8 cellular contexts compared by ENCODE assay signal in genomic region chr3:190321789-190322603, GRCh38. TPM values are rescaled to one million over a fixed set of nuclear protein-coding genes. Genes with fewer than 3 reads are reported as not detected.
A peak's percentile ranks its signal among the peaks of the same experiment; 100 is the strongest.
DNase-seq lines count a peak whose midpoint lies in the region; ATAC-seq and TF ChIP-seq lines count a peak whose summit lies in the region.

A gene with protein sequence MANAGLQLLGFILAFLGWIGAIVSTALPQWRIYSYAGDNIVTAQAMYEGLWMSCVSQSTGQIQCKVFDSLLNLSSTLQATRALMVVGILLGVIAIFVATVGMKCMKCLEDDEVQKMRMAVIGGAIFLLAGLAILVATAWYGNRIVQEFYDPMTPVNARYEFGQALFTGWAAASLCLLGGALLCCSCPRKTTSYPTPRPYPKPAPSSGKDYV (minus strand): TSS chr3:190322446. CDS start chr3:190322206, 240 bp downstream.

- H3K4me1 ChIP-seq in OCI-LY7 (ENCODE audit: insufficient read depth, low read length, poor library complexity, severe bottlenecking), result no peaks in the 10 kb centered on the region
- peaks cover 0 to 70% (median 12%) of the 10 kb centered on the region in 3 donors for H3K4me1 ChIP-seq in esophagus squamous epithelium
- H3K4me1 ChIP-seq in muscle layer of colon (ENCODE audit: insufficient read depth, low read length), result peaks cover 11% of the 10 kb centered on the region

- H3K36me3 Mint-ChIP-seq in CD14-positive monocyte, result no peaks in the 10 kb centered on the region

- peaks cover 29 to 48% (median 39%) of the 10 kb centered on the region in 3 donors for H3K27me3 Mint-ChIP-seq in CD14-positive monocyte (ENCODE audit: low read depth in 3 of 3)

- H3K27ac ChIP-seq in OCI-LY7 (ENCODE audit: low read depth, low read length, poor library complexity, severe bottlenecking), result no peak within 1 kb of the TSS
- H3K27ac ChIP-seq in esophagus squamous epithelium, result peak within 1 kb of the TSS; percentile 64 to 90 (median 81)
- no peak within 1 kb of the TSS for H3K27ac ChIP-seq in muscle layer of colon (ENCODE audit: low read depth, low read length)

- no peaks in the 10 kb centered on the region for H3K9me3 Mint-ChIP-seq in CD14-positive monocyte

- peaks cover 18% of the 10 kb centered on the region for H3K4me1 Mint-ChIP-seq in CD14-positive monocyte

- DNase-seq in CD14-positive monocyte (ENCODE audit: low spot score) (peak; percentile 60), OCI-LY7 (ENCODE audit: low spot score) (no peak), activated T-helper 1 cell treated with Interleukin-2 at 50 U/mL for 16 hours (ENCODE audit: low read depth) (peak; percentile 54), esophagus squamous epithelium (lab: John Stamatoyannopoulos, UW) (peak; percentile 2)
- DNase-seq in stimulated activated CD8-positive, alpha-beta memory T cell treated with anti-CD3 and anti-CD28 coated beads, Interleukin-4, amount 100 ng/mL, for 4 hours (ENCODE audit: low read depth in 2 of 2, low spot score in 1 of 2), result peak; percentile 28 to 55

- H3K36me3 ChIP-seq in OCI-LY7 (ENCODE audit: insufficient read depth, low read length) (no peaks in the 10 kb centered on the region), esophagus squamous epithelium (no peaks in the 10 kb centered on the region), muscle layer of colon (ENCODE audit: insufficient read depth, low read length) (no peaks in the 10 kb centered on the region)

- H3K27me3 ChIP-seq in esophagus squamous epithelium, result peaks cover 0 to 3% (median 0%) of the 10 kb centered on the region in 4 donors
- H3K27me3 ChIP-seq in muscle layer of colon (ENCODE audit: control insufficient read depth in 1 of 2, insufficient read depth in 2 of 2, low read length in 2 of 2), result peaks cover 0 to 4% of the 10 kb centered on the region in 2 donors

- H3K4me2 ChIP-seq in OCI-LY7 (ENCODE audit: low read length), result peak within 1 kb of the TSS; percentile 5; the same call in 1 of the 2 replicates

- no peaks in the 10 kb centered on the region for H3K79me2 ChIP-seq in OCI-LY7 (ENCODE audit: insufficient read depth, low read depth, low read length)

- peak within 1 kb of the TSS in 2 of 7 donors; percentile 9 to 43 for H3K27ac Mint-ChIP-seq in CD14-positive monocyte

- no TSS peak for BruUV-seq in OCI-LY7 (replicated peaks; lab: Mats Ljungman, UMichigan)

- TF ChIP-seq CTCF in CD14-positive monocyte (IDR thresholded peaks at IDR 0.05) (peak; percentile 98), OCI-LY7 (conservative IDR thresholded peaks at IDR 0.05; ENCODE audit: low read length) (peak; percentile 51), esophagus squamous epithelium (IDR thresholded peaks at IDR 0.05) (peak; percentile 79 to 97 (median 94))

- POLR2A ChIA-PET in OCI-LY7 (lab: Charles Lee), result no interaction called here

- no peaks in the 10 kb centered on the region for H3K9me2 ChIP-seq in OCI-LY7 (ENCODE audit: insufficient read depth, low read length)

- peak in 2 of 4 donors; percentile 40 to 72 for TF ChIP-seq POLR2A in esophagus squamous epithelium (IDR thresholded peaks at IDR 0.05)

- no peaks in the 10 kb centered on the region for H4K20me1 ChIP-seq in OCI-LY7 (ENCODE audit: insufficient read depth, low read length)

- no peaks in the 10 kb centered on the region for H3K9me3 ChIP-seq in OCI-LY7 (ENCODE audit: low read length)
- H3K9me3 ChIP-seq in esophagus squamous epithelium, result no peaks in the 10 kb centered on the region
- H3K9me3 ChIP-seq in muscle layer of colon (ENCODE audit: low read length), result no peaks in the 10 kb centered on the region

- no peak within 1 kb of the TSS for H2AFZ ChIP-seq in OCI-LY7 (ENCODE audit: low read length)

- CTCF ChIA-PET in OCI-LY7 (lab: Charles Lee; ENCODE audit: unreplicated experiment), result interaction anchor here (0.5 kb wide), 1 partner anchor 365 kb away, joined by 3 read pairs; no protein-coding TSS in a partner anchor

- intact Hi-C loops in CD14-positive monocyte (cut with micrococcal nuclease) (loop anchor here (2.0 to 10.0 kb wide), 3 partner anchors 97 to 357 kb away; no protein-coding TSS in a partner anchor), OCI-LY7 (cut with micrococcal nuclease; ENCODE audit: unreplicated experiment) (no loop called here), esophagus squamous epithelium (cut with DNase I) (loop anchor here (5.0 to 10.0 kb wide), 2 partner anchors 97 to 355 kb away; no protein-coding TSS in a partner anchor)

- H3K4me3 ChIP-seq in OCI-LY7 (ENCODE audit: low read depth, low read length, poor library complexity, severe bottlenecking) (no peak within 1 kb of the TSS), esophagus squamous epithelium (peak within 1 kb of the TSS; percentile 49 to 85 (median 73)), muscle layer of colon (ENCODE audit: low read depth in 1 of 2, low read length in 2 of 2) (peak within 1 kb of the TSS; percentile 45 to 79)

- H3K9ac ChIP-seq in muscle layer of colon (ENCODE audit: low read length), result no peak within 1 kb of the TSS

- 5 to 32% methylated on average over 12 to 27 of the region's 64 CpGs for WGBS in esophagus squamous epithelium, 2 donors

- H3K4me3 Mint-ChIP-seq in CD14-positive monocyte, result peak within 1 kb of the TSS; percentile 48 to 83

- ATAC-seq in GM19372 (IDR thresholded peaks at IDR 0.05; ENCODE audit: low read depth, unreplicated experiment) (peak; percentile 89), HG03460 (IDR thresholded peaks at IDR 0.05; ENCODE audit: unreplicated experiment) (peak; percentile 91)

RNA-seq across cellular contexts. Expression of the gene that starts here (rescaled TPM):
- not detected for polyA plus RNA-seq in CD14-positive monocyte
- not detected in 2 replicates for total RNA-seq in OCI-LY7 (2014; rRNA removed; shearing (Covaris generic))
- not detected in 2 replicates for total RNA-seq in OCI-LY7 (2022)
- total RNA-seq in esophagus squamous epithelium, result 10 to 100 TPM; 34.8 to 59.6 (median 45.4) TPM

Comparison
In these comparisons a context has a peak if more than half of its experiments do, and no peak if none do; other contexts are left out.
1. RNA of the gene that starts here (total RNA-seq): 34.8 to 59.6 TPM in esophagus squamous epithelium; not detected in OCI-LY7; every median in the first group is over 10 times any median in the second.
2. Peak in DNase-seq in CD14-positive monocyte; RNA of the gene not detected or under 1 TPM.
3. H3K27ac ChIP-seq: peak in esophagus squamous epithelium (4 of 4); none in OCI-LY7 (single experiment) and muscle layer of colon (single experiment).
4. Peak in every context shown above with its lines, with median percentiles within 50 percentile points of each other: CTCF ChIP-seq.